In the genomic region with DNA sequence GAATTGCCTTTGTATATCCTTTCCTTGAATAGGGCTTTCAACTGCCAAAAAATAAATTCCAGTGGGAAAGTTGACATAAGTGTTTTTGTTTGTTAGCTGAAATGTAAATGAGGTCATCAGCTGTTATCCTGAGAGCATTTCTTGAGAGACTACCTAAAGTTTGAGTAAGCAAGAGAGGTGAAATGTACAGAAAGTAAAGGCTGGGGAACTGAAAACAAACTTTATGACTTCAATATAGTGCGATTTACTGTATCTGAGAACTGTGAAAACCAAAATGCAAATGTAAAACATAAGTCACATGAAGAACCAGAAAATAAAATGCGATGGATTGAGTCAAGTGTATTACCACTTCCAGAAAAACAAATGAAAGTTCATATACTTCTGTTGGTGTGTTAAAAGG, we compare ENCODE assay signal across 18 cellular contexts.
A peak's percentile ranks its signal among the peaks of the same experiment; 100 is the strongest.
DNase-seq lines count a peak whose midpoint lies in the region; ATAC-seq and TF ChIP-seq lines count a peak whose summit lies in the region.
"Had no signal": no experiment of that assay in that cellular context is flagged by ENCODE, and none has a peak within 500 bp of the region (broad histone marks: within the 10 kb centered on the region; RNA-seq: fewer than 3 reads in every experiment).

No MANE protein-coding gene starts in this region.

- H3K4me3 Mint-ChIP-seq in activated T-helper 2 cell treated with anti-CD3 and anti-CD28 coated beads, Interferon-gamma antibody, Interleukin-2, Interleukin-4, amounts not matched to agents 10 μg/mL and 5 μg/mL and 100 μg/mL, durations not matched to agents 14 hours and 24 hours and 36 hours (ENCODE audit: low read depth): no peak overlapping the region
- H3K4me3 Mint-ChIP-seq: activated CD8-positive, alpha-beta T cell treated with anti-CD3 and anti-CD28 coated beads, Interleukin-2, amount 10 ng/mL, durations not matched to agents 7 days and 5 days; natural killer cell; type B pancreatic cell had no signal

- DNase-seq in GM10266 (ENCODE audit: extremely low spot score): peak; percentile 4
- no peak for DNase-seq in hepatic stellate cell (ENCODE audit: low spot score)
- DNase-seq in NCI-H2227 (lab: John Stamatoyannopoulos, UW; ENCODE audit: unreplicated experiment): no peak
- no peak for DNase-seq in activated T-helper 2 cell treated with anti-CD3 and anti-CD28 coated beads, Interferon-gamma antibody, Interleukin-2, Interleukin-4, amounts not matched to agents 10 μg/mL and 5 μg/mL and 100 μg/mL, durations not matched to agents 14 hours and 24 hours and 36 hours (ENCODE audit: low spot score)
- DNase-seq in RWPE1 (ENCODE audit: low spot score): no peak
- DNase-seq: activated CD8-positive, alpha-beta T cell treated with anti-CD3 and anti-CD28 coated beads, Interleukin-2, amount 10 ng/mL, durations not matched to agents 7 days and 5 days; DMS53; esophagus squamous epithelium; glutamatergic neuron; natural killer cell; NCI-H1105; stimulated activated naive CD4-positive, alpha-beta T cell had no signal

- TF ChIP-seq CTCF in GM10266 (IDR thresholded peaks at IDR 0.05; ENCODE audit: control insufficient read depth, insufficient read depth, low read depth, missing control alignments) (no peak), RWPE1 (conservative IDR thresholded peaks at IDR 0.05; ENCODE audit: low read depth) (no peak)

- ATAC-seq in GM19328 (IDR thresholded peaks at IDR 0.05; ENCODE audit: unreplicated experiment) (peak; percentile 60), HG02642 (IDR thresholded peaks at IDR 0.05; ENCODE audit: poor library complexity, unreplicated experiment) (peak; percentile 57), HG03439 (IDR thresholded peaks at IDR 0.05; ENCODE audit: unreplicated experiment) (peak; percentile 74)
- ATAC-seq: activated CD8-positive, alpha-beta T cell treated with anti-CD3 and anti-CD28 coated beads, Interleukin-2, amount 10 ng/mL, durations not matched to agents 7 days and 5 days; natural killer cell had no signal

- no peaks in the 10 kb centered on the region for H3K4me1 Mint-ChIP-seq in activated T-helper 2 cell treated with anti-CD3 and anti-CD28 coated beads, Interferon-gamma antibody, Interleukin-2, Interleukin-4, amounts not matched to agents 10 μg/mL and 5 μg/mL and 100 μg/mL, durations not matched to agents 14 hours and 24 hours and 36 hours (ENCODE audit: low read depth)
- H3K4me1 Mint-ChIP-seq: natural killer cell had no signal

- H3K27ac ChIP-seq in RWPE1: no peak overlapping the region
- H3K27ac ChIP-seq: BLaER1 treated with 17β-estradiol and CSF1 and Interleukin-3, amounts not matched to agents 10 nM and 100 nM; esophagus squamous epithelium; VCaP had no signal

- H3K9me3 Mint-ChIP-seq in activated T-helper 2 cell treated with anti-CD3 and anti-CD28 coated beads, Interferon-gamma antibody, Interleukin-2, Interleukin-4, amounts not matched to agents 10 μg/mL and 5 μg/mL and 100 μg/mL, durations not matched to agents 14 hours and 24 hours and 36 hours: no peaks in the 10 kb centered on the region

- H3K27me3 Mint-ChIP-seq in activated T-helper 2 cell treated with anti-CD3 and anti-CD28 coated beads, Interferon-gamma antibody, Interleukin-2, Interleukin-4, amounts not matched to agents 10 μg/mL and 5 μg/mL and 100 μg/mL, durations not matched to agents 14 hours and 24 hours and 36 hours (ENCODE audit: low read depth): no peaks in the 10 kb centered on the region

- intact Hi-C loops in activated T-helper 2 cell treated with anti-CD3 and anti-CD28 coated beads, Interferon-gamma antibody, Interleukin-2, Interleukin-4, amounts not matched to agents 10 μg/mL and 5 μg/mL and 100 μg/mL, durations not matched to agents 14 hours and 24 hours and 36 hours (cut with micrococcal nuclease): no loop called here

- CTCF ChIA-PET in RWPE1 (lab: Yijun Ruan, JAX): no interaction called here

- no peaks in the 10 kb centered on the region for H3K36me3 Mint-ChIP-seq in activated T-helper 2 cell treated with anti-CD3 and anti-CD28 coated beads, Interferon-gamma antibody, Interleukin-2, Interleukin-4, amounts not matched to agents 10 μg/mL and 5 μg/mL and 100 μg/mL, durations not matched to agents 14 hours and 24 hours and 36 hours (ENCODE audit: low read depth)
- H3K36me3 Mint-ChIP-seq: natural killer cell, type B pancreatic cell had no signal

- POLR2A ChIA-PET in RWPE1 (lab: Yijun Ruan, JAX; ENCODE audit: low non-redundant PET): no interaction called here

- no peak overlapping the region for H3K27ac Mint-ChIP-seq in activated T-helper 2 cell treated with anti-CD3 and anti-CD28 coated beads, Interferon-gamma antibody, Interleukin-2, Interleukin-4, amounts not matched to agents 10 μg/mL and 5 μg/mL and 100 μg/mL, durations not matched to agents 14 hours and 24 hours and 36 hours
- H3K27ac Mint-ChIP-seq: activated CD8-positive, alpha-beta T cell treated with anti-CD3 and anti-CD28 coated beads, Interleukin-2, amount 10 ng/mL, durations not matched to agents 7 days and 5 days; natural killer cell; type B pancreatic cell had no signal
